In genomic region chr5:96751203-96752169, GRCh38 we compare ENCODE assay signal across 10 cellular contexts. TPM values are rescaled to one million over a fixed set of nuclear protein-coding genes. Genes with fewer than 3 reads are reported as not detected.
DNase-seq lines count a peak whose midpoint lies in the region; ATAC-seq and TF ChIP-seq lines count a peak whose summit lies in the region.
"Had no signal": no experiment of that assay in that cellular context is flagged by ENCODE, and none has a peak within 500 bp of the region (broad histone marks: within the 10 kb centered on the region; RNA-seq: fewer than 3 reads in every experiment).

No MANE protein-coding gene starts in this region.

- no peak overlapping the region for H3K4me3 Mint-ChIP-seq in naive thymus-derived CD4-positive, alpha-beta T cell
- H3K4me3 Mint-ChIP-seq: CD4-positive, CD25-positive, alpha-beta regulatory T cell had no signal

- H3K36me3 ChIP-seq in naive thymus-derived CD4-positive, alpha-beta T cell (ENCODE audit: control insufficient read depth in 2 of 3, insufficient read depth in 3 of 3, low read length in 3 of 3) = peaks cover 9 to 67% (median 40%) of the 10 kb centered on the region in 3 experiments
- H3K36me3 ChIP-seq in vagina = peaks cover 0 to 83% of the 10 kb centered on the region in 2 donors

- no peak for ATAC-seq in naive thymus-derived CD4-positive, alpha-beta T cell
- ATAC-seq in GM18870 (IDR thresholded peaks at IDR 0.05; ENCODE audit: unreplicated experiment) = no peak

- H3K4me3 ChIP-seq in naive thymus-derived CD4-positive, alpha-beta T cell (ENCODE audit: low read length) = no peak overlapping the region
- H3K4me3 ChIP-seq in vagina = no peak overlapping the region
- H3K4me3 ChIP-seq: hepatocyte had no signal

- peak; percentile 62 for DNase-seq in Ammon's horn (ENCODE audit: low spot score)
- peak; percentile 16 for DNase-seq in G401 (ENCODE audit: low spot score)
- DNase-seq in ecto neural progenitor cell (ENCODE audit: low spot score) = peak; percentile 58
- DNase-seq in naive thymus-derived CD4-positive, alpha-beta T cell = no peak
- no peak for DNase-seq in hepatic stellate cell (ENCODE audit: low spot score)
- no peak for DNase-seq in NOMO-1 treated with DMSO at 0.1 percent for 48 hours (lab: John Stamatoyannopoulos, UW; ENCODE audit: unreplicated experiment)
- no peak for DNase-seq in vagina (ENCODE audit: extremely low spot score in 2 of 2)

- intact Hi-C loops in naive thymus-derived CD4-positive, alpha-beta T cell (cut with micrococcal nuclease) = loop anchor here (1.0 to 10.0 kb wide), 11 partner anchors 27 to 781 kb away; partner anchors contain the start of gene ERAP2 (in 1 of the 2)
- intact Hi-C loops in vagina (cut with DNase I) = loop anchor here (10.0 kb wide), 1 partner anchor 413 kb away; no protein-coding TSS in a partner anchor

- no peak for TF ChIP-seq CTCF in vagina (IDR thresholded peaks at IDR 0.05)

- in situ Hi-C loops in G401 (cut with HindIII; ENCODE audit: low sequenced_read_pairs) = no loop called here

- H3K27ac ChIP-seq in naive thymus-derived CD4-positive, alpha-beta T cell (ENCODE audit: low read depth, low read length) = no peak overlapping the region
- H3K27ac ChIP-seq in vagina = no peak overlapping the region
- H3K27ac ChIP-seq: hepatocyte had no signal

- peak overlapping the region in 7 of 9 donors; percentile 10 to 78 (median 29) for H3K27ac Mint-ChIP-seq in naive thymus-derived CD4-positive, alpha-beta T cell

- no peak for TF ChIP-seq POLR2A in vagina (IDR thresholded peaks at IDR 0.05)

- POLR2A ChIA-PET in naive thymus-derived CD4-positive, alpha-beta T cell (lab: Charles Lee) = interaction anchor here (1.0 to 1.8 kb wide), 2 partner anchors 56 to 70 kb away, joined by 3 to 6 read pairs; partner anchors contain the start of gene ERAP1

- no peaks in the 10 kb centered on the region for H3K4me1 ChIP-seq in naive thymus-derived CD4-positive, alpha-beta T cell (ENCODE audit: control insufficient read depth in 2 of 2, insufficient read depth in 2 of 2, low read length in 2 of 2)
- H3K4me1 ChIP-seq in vagina = no peaks in the 10 kb centered on the region

- H3K27me3 Mint-ChIP-seq in naive thymus-derived CD4-positive, alpha-beta T cell = no peaks in the 10 kb centered on the region
- H3K27me3 Mint-ChIP-seq: CD4-positive, CD25-positive, alpha-beta regulatory T cell had no signal

- no peaks in the 10 kb centered on the region for H3K9me3 Mint-ChIP-seq in naive thymus-derived CD4-positive, alpha-beta T cell
- H3K9me3 Mint-ChIP-seq: CD4-positive, CD25-positive, alpha-beta regulatory T cell had no signal

- peaks cover 0 to 8% (median 0%) of the 10 kb centered on the region in 7 donors for H3K4me1 Mint-ChIP-seq in naive thymus-derived CD4-positive, alpha-beta T cell

- H3K9me3 ChIP-seq in naive thymus-derived CD4-positive, alpha-beta T cell (ENCODE audit: control insufficient read depth in 2 of 3, low read length in 3 of 3) = no peaks in the 10 kb centered on the region
- no peaks in the 10 kb centered on the region for H3K9me3 ChIP-seq in vagina

- no peaks in the 10 kb centered on the region for H3K27me3 ChIP-seq in naive thymus-derived CD4-positive, alpha-beta T cell (ENCODE audit: control insufficient read depth in 2 of 2, insufficient read depth in 2 of 2, low read length in 2 of 2)
- no peaks in the 10 kb centered on the region for H3K27me3 ChIP-seq in vagina
- H3K27me3 ChIP-seq: hepatocyte had no signal

- H3K36me3 Mint-ChIP-seq in naive thymus-derived CD4-positive, alpha-beta T cell = peaks cover 11 to 27% (median 15%) of the 10 kb centered on the region in 5 donors

- CTCF ChIA-PET in naive thymus-derived CD4-positive, alpha-beta T cell (lab: Charles Lee) = interaction anchor here (0.6 to 2.7 kb wide), 26 partner anchors 9 to 413 kb away, joined by 3 to 29 read pairs (median 4); no protein-coding TSS in a partner anchor

RNA-seq across cellular contexts. Expression of gene ERAP1, which starts 56.3 kb away (rescaled TPM):
- total RNA-seq in G401 (2014; rRNA removed; shearing (Covaris generic)) = 11.5 and 16.1 TPM in 2 replicates
- total RNA-seq in naive thymus-derived CD4-positive, alpha-beta T cell = 100 to 1,000 TPM in 3 of 5 experiments, 10 to 100 TPM in 2; 79.0 to 184 (median 153) TPM
- polyA plus RNA-seq in naive thymus-derived CD4-positive, alpha-beta T cell = 10 to 100 TPM; 50.4 to 72.6 TPM
- total RNA-seq in vagina = 23.6 TPM

Comparison
In these comparisons a context has a peak if more than half of its experiments do, and no peak if none do; other contexts are left out.
1. DNase-seq: peak in Ammon's horn (single experiment), G401 (single experiment) and ecto neural progenitor cell (single experiment); none in naive thymus-derived CD4-positive, alpha-beta T cell (0 of 9), hepatic stellate cell (single experiment), NOMO-1 treated with DMSO at 0.1 percent for 48 hours (single experiment) and vagina (0 of 2).